ENCODE assay signal across 8 cellular contexts in the genomic region with DNA sequence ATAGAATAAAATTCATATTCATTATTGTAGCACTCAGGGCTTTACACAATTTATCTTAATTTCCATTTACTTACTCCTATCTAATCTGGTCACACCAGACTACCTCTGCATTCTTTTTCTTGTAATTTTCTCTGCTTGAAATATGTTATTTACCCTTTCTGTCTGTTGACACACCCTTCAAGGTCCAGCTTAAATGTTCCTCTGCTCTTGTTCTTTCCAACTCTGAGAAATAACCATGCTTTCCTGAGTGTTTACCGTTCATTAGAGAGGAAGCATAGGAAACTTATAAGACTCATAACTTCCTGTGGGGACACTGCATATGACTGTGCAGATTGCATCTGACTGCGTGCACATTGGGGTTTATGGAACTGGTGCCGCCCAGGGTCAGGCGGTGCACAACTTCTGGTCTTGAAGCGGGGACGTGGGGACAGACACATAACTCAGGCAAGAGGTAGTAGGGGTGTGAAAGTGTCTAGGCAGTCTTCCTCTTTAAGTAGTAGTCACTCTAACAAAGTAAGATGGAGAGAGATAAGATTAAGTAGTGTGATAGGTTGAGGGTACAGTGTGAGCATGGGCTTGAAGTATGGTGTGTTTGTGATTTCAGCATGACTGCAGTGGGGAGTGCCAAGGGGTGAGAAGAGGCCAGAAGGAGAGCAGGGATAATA. TPM values are rescaled to one million over a fixed set of nuclear protein-coding genes. Genes with fewer than 3 reads are reported as not detected.
DNase-seq lines count a peak whose midpoint lies in the region; ATAC-seq and TF ChIP-seq lines count a peak whose summit lies in the region.

No MANE protein-coding gene starts in this region.

- no peaks in the 10 kb centered on the region for H3K27me3 Mint-ChIP-seq in naive B cell

- H3K9me3 ChIP-seq in OCI-LY3 (ENCODE audit: insufficient read depth, low read length), result no peaks in the 10 kb centered on the region
- H3K9me3 ChIP-seq in thymus (ENCODE audit: control insufficient read depth), result no peaks in the 10 kb centered on the region

- H4K20me1 ChIP-seq in OCI-LY3 (ENCODE audit: insufficient read depth, low read length), result no peaks in the 10 kb centered on the region

- WGBS in thymus, result 6% methylated on average over 6 of the region's 6 CpGs

- peaks cover 8 to 16% (median 8%) of the 10 kb centered on the region in 3 donors for H3K4me1 Mint-ChIP-seq in naive B cell

- CTCF ChIA-PET in GM10248 (lab: Yijun Ruan, JAX), result interaction anchor here (1.5 kb wide), 1 partner anchor 57 kb away, joined by 6 read pairs; no protein-coding TSS in a partner anchor

- H3K4me1 ChIP-seq in OCI-LY3 (ENCODE audit: low read length) (peaks cover 24% of the 10 kb centered on the region), thymus (ENCODE audit: control insufficient read depth, insufficient read depth, low read length) (peaks cover 7% of the 10 kb centered on the region)

- no peaks in the 10 kb centered on the region for H3K36me3 Mint-ChIP-seq in naive B cell

- H3K27ac ChIP-seq in OCI-LY3 (ENCODE audit: low read length) (no peak overlapping the region), thymus (ENCODE audit: low read depth) (peak overlapping the region; percentile 0)

- TF ChIP-seq CTCF in GM10248 (IDR thresholded peaks at IDR 0.05; ENCODE audit: control extremely low read depth, extremely low read depth, low read depth, missing control alignments), result no peak
- no peak for TF ChIP-seq CTCF in OCI-LY3 (IDR thresholded peaks at IDR 0.05; ENCODE audit: low read depth, low read length)

- H3K36me3 ChIP-seq in OCI-LY3 (replicated peaks; ENCODE audit: low read depth, low read length), result no peaks in the 10 kb centered on the region
- no peaks in the 10 kb centered on the region for H3K36me3 ChIP-seq in thymus (ENCODE audit: control insufficient read depth, insufficient read depth)

- no peak overlapping the region for H3K4me3 Mint-ChIP-seq in naive B cell

- POLR2A ChIA-PET in GM10248 (lab: Yijun Ruan, JAX), result interaction anchor here (0.5 to 0.6 kb wide), 2 partner anchors 30 to 53 kb away, joined by 3 to 6 read pairs; no protein-coding TSS in a partner anchor

- H3K79me2 ChIP-seq in OCI-LY3 (ENCODE audit: low read length), result no peaks in the 10 kb centered on the region

- DNase-seq in GM10248 (ENCODE audit: extremely low spot score), result peak; percentile 44
- DNase-seq in activated effector memory CD4-positive, alpha-beta T cell treated with anti-CD3 and anti-CD28 coated beads, Interleukin-2, amount 50 U/mL, for 16 hours, result peak; percentile 86
- no peak for DNase-seq in naive B cell
- DNase-seq in ACHN, result no peak
- DNase-seq in NCI-H1930 (lab: John Stamatoyannopoulos, UW), result no peak
- no peak for DNase-seq in H4 (ENCODE audit: low spot score)

- H3K27me3 ChIP-seq in OCI-LY3 (ENCODE audit: low read depth, low read length), result no peaks in the 10 kb centered on the region
- H3K27me3 ChIP-seq in thymus (ENCODE audit: control insufficient read depth, insufficient read depth), result no peaks in the 10 kb centered on the region

- peak overlapping the region; percentile 58 for H2AFZ ChIP-seq in OCI-LY3 (ENCODE audit: low read depth, low read length)

- H3K4me2 ChIP-seq in OCI-LY3 (ENCODE audit: low read length), result peak overlapping the region; percentile 15

- H3K9ac ChIP-seq in OCI-LY3 (ENCODE audit: low read length), result no peak overlapping the region

- ATAC-seq in naive B cell (ENCODE audit: low read depth in 2 of 2), result peak; percentile 39 to 61

- no peaks in the 10 kb centered on the region for H3K9me3 Mint-ChIP-seq in naive B cell

- H3K27ac Mint-ChIP-seq in naive B cell, result peak overlapping the region; percentile 22 to 94 (median 68)

- in situ Hi-C loops in ACHN (cut with HindIII; ENCODE audit: low pct_ligation_motif_present, low pct_unique_long_range_greater_than_20kb, low sequenced_read_pairs), result no loop called here

- no peak overlapping the region for H3K4me3 ChIP-seq in OCI-LY3 (ENCODE audit: low read length)
- H3K4me3 ChIP-seq in thymus (ENCODE audit: low read length), result no peak overlapping the region

RNA-seq across cellular contexts. Expression of gene FOXJ2, which starts 42.6 kb away (rescaled TPM):
- polyA plus RNA-seq in naive B cell (ENCODE audit: low read depth in 6 of 6), result 10 to 100 TPM in 3 of 6 donors, 1 to 10 TPM in 3; 4.6 to 18.4 (median 10.3) TPM
- polyA plus RNA-seq in thymus, result 8.9 TPM
- total RNA-seq in H4 (2014; rRNA removed; shearing (Covaris generic)), result 5.9 and 6.2 TPM in 2 replicates

RNA-seq across cellular contexts. Expression of gene SLC2A3, which starts 54.0 kb away (rescaled TPM):
- polyA plus RNA-seq in naive B cell (ENCODE audit: low read depth in 6 of 6) (100 to 1,000 TPM in 5 of 6 donors, 10 to 100 TPM in 1; 86.8 to 234 (median 144) TPM), thymus (14.9 TPM)
- total RNA-seq in H4 (2014; rRNA removed; shearing (Covaris generic)), result 42.8 and 51.9 TPM in 2 replicates

Comparison
In these comparisons a context has a peak if more than half of its experiments do, and no peak if none do; other contexts are left out.
1. DNase-seq: peak in GM10248 (single experiment) and activated effector memory CD4-positive, alpha-beta T cell treated with anti-CD3 and anti-CD28 coated beads, Interleukin-2, amount 50 U/mL, for 16 hours (single experiment); none in naive B cell (single experiment), ACHN (single experiment), NCI-H1930 (0 of 2) and H4 (single experiment).